ENCODE assay signal across 1 cellular context in genomic region chr13:98599502-98600328, GRCh38.
TF ChIP-seq lines count a peak whose summit lies in the region.

No MANE protein-coding gene starts in this region.

TF ChIP-seq in A549, 52 proteins besides CTCF, POLR2A, EP300 and RAD21 (continued from another document):
- no peak for TF ChIP-seq JUN (IDR thresholded peaks at IDR 0.05)
- no peak for TF ChIP-seq KDM1A (IDR thresholded peaks at IDR 0.05; ENCODE audit: low read depth)
- TF ChIP-seq MAX (IDR thresholded peaks at IDR 0.05), result no peak
- TF ChIP-seq MYC (IDR thresholded peaks at IDR 0.05; ENCODE audit: borderline replicate concordance, low read length), result no peak
- no peak for TF ChIP-seq USF2 (IDR thresholded peaks at IDR 0.05)
- TF ChIP-seq ESRRA (IDR thresholded peaks at IDR 0.05; ENCODE audit: borderline replicate concordance, low read length), result no peak
- TF ChIP-seq ZC3H11A (IDR thresholded peaks at IDR 0.05), result no peak
- TF ChIP-seq ZFP36 (IDR thresholded peaks at IDR 0.05; ENCODE audit: borderline replicate concordance, partially characterized antibody), result no peak
- no peak for TF ChIP-seq CBX8 (IDR thresholded peaks at IDR 0.05)
- TF ChIP-seq, protein P1, sequence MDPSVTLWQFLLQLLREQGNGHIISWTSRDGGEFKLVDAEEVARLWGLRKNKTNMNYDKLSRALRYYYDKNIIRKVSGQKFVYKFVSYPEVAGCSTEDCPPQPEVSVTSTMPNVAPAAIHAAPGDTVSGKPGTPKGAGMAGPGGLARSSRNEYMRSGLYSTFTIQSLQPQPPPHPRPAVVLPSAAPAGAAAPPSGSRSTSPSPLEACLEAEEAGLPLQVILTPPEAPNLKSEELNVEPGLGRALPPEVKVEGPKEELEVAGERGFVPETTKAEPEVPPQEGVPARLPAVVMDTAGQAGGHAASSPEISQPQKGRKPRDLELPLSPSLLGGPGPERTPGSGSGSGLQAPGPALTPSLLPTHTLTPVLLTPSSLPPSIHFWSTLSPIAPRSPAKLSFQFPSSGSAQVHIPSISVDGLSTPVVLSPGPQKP (IDR thresholded peaks at IDR 0.05; ENCODE audit: low read depth, low read length), result no peak
- TF ChIP-seq RNF2 (IDR thresholded peaks at IDR 0.05; ENCODE audit: borderline replicate concordance, low read depth), result no peak
